ENCODE assay signal across 9 cellular contexts in genomic region chr9:86405926-86406325, GRCh38. TPM values are rescaled to one million over a fixed set of nuclear protein-coding genes. Genes with fewer than 3 reads are reported as not detected.
DNase-seq lines count a peak whose midpoint lies in the region; TF ChIP-seq lines count a peak whose summit lies in the region.
"Had no signal": no experiment of that assay in that cellular context is flagged by ENCODE, and none has a peak within 500 bp of the region (broad histone marks: within the 10 kb centered on the region; RNA-seq: fewer than 3 reads in every experiment).

No MANE protein-coding gene starts in this region.

- H3K36me3 Mint-ChIP-seq in CD14-positive monocyte = no peaks in the 10 kb centered on the region

- DNase-seq in GM04503 (ENCODE audit: low read depth) (peak; percentile 58), RKO (ENCODE audit: low spot score) (peak; percentile 96), fibroblast of peridontal ligament (ENCODE audit: extremely low read depth) (peak; percentile 83), skeletal muscle cell (ENCODE audit: low read depth) (peak; percentile 85), NCI-H82 (lab: John Stamatoyannopoulos, UW) (no peak), T-helper 1 cell (no peak), NCI-H82 treated with DMSO at 0.1 percent for 48 hours (lab: John Stamatoyannopoulos, UW; ENCODE audit: unreplicated experiment) (no peak), CD14-positive monocyte (ENCODE audit: low spot score) (no peak)

- peaks cover 10 to 24% (median 12%) of the 10 kb centered on the region in 3 donors for H3K27me3 Mint-ChIP-seq in CD14-positive monocyte (ENCODE audit: low read depth in 3 of 3)

- no peaks in the 10 kb centered on the region for H3K9me3 Mint-ChIP-seq in CD14-positive monocyte

- H3K4me1 Mint-ChIP-seq in CD14-positive monocyte = peaks cover 13% of the 10 kb centered on the region

- intact Hi-C loops in CD14-positive monocyte (cut with micrococcal nuclease) = no loop called here

- H3K4me3 ChIP-seq in skeletal muscle cell (ENCODE audit: low read depth, low read length) = no peak overlapping the region
- H3K4me3 ChIP-seq: thoracic aorta had no signal

- H3K27ac Mint-ChIP-seq in CD14-positive monocyte = peak overlapping the region in 3 of 7 donors; percentile 5 to 29 (median 13)

- peak overlapping the region in 1 of 2 donors; percentile 26 for H3K4me3 Mint-ChIP-seq in CD14-positive monocyte

- no peak for TF ChIP-seq CTCF in CD14-positive monocyte (IDR thresholded peaks at IDR 0.05)

RNA-seq across cellular contexts. Expression of gene TUT7, which starts 51.7 kb away (rescaled TPM):
- polyA plus RNA-seq in CD14-positive monocyte = 10 to 100 TPM; 14.2 to 27.9 TPM

Comparison
In these comparisons a context has a peak if more than half of its experiments do, and no peak if none do; other contexts are left out.
1. DNase-seq: peak in GM04503 (single experiment), RKO (single experiment), fibroblast of peridontal ligament (single experiment) and skeletal muscle cell (single experiment); none in NCI-H82 (single experiment), T-helper 1 cell (0 of 5), NCI-H82 treated with DMSO at 0.1 percent for 48 hours (single experiment) and CD14-positive monocyte (single experiment).